In the genomic region with DNA sequence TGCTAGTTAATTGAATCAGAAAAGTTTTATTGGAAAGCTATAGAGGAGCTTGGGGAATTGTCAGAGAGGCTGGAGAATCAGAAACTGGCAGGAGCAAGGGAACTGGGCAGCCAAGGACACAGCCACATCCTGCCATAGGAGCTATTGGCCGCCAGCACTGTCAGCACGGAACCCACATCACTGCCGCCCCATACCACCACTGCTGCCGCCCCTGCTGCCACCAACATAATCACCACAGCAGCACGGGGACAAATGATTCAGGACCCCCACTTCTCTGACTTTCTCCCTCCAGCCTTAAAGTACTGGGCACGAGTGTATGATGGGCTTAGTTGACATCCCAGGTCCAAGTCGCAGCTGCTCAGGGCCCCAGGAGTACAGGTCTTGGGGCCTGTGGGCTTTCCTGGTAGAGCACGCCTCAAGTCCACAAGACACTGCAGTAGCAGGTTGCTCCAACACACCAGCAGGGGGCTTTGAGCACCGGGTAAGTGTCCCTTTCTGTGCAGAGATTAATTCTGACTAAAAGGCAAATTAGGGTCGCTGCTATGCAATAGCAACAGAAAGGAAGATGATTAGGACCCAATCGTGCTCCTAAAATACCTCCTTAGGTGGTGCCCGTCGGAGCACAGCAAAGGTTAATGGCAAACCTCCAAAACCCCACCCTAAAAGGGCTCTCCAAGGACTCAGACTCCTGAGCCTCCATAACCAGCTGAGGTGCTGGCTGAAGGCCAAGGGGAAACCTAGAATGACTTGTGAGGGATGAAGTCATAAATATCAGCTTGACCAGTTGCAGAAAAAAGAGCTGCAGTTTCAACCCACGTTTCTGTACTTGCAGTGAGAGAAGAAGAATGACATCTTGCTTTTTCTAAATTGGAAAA, we compare ENCODE assay signal across 1 cellular context.
TF ChIP-seq lines count a peak whose summit lies in the region.

No MANE protein-coding gene starts in this region.

TF ChIP-seq in HEK293, 187 proteins besides CTCF, POLR2A, EP300 and RAD21 (continued from another document):
- TF ChIP-seq, protein P1, sequence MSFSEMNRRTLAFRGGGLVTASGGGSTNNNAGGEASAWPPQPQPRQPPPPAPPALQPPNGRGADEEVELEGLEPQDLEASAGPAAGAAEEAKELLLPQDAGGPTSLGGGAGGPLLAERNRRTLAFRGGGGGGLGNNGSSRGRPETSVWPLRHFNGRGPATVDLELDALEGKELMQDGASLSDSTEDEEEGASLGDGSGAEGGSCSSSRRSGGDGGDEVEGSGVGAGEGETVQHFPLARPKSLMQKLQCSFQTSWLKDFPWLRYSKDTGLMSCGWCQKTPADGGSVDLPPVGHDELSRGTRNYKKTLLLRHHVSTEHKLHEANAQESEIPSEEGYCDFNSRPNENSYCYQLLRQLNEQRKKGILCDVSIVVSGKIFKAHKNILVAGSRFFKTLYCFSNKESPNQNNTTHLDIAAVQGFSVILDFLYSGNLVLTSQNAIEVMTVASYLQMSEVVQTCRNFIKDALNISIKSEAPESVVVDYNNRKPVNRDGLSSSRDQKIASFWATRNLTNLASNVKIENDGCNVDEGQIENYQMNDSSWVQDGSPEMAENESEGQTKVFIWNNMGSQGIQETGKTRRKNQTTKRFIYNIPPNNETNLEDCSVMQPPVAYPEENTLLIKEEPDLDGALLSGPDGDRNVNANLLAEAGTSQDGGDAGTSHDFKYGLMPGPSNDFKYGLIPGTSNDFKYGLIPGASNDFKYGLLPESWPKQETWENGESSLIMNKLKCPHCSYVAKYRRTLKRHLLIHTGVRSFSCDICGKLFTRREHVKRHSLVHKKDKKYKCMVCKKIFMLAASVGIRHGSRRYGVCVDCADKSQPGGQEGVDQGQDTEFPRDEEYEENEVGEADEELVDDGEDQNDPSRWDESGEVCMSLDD (tag by site-specific recombination; IDR thresholded peaks at IDR 0.05), result no peak
